9 cellular contexts compared by ENCODE assay signal in the genomic region with DNA sequence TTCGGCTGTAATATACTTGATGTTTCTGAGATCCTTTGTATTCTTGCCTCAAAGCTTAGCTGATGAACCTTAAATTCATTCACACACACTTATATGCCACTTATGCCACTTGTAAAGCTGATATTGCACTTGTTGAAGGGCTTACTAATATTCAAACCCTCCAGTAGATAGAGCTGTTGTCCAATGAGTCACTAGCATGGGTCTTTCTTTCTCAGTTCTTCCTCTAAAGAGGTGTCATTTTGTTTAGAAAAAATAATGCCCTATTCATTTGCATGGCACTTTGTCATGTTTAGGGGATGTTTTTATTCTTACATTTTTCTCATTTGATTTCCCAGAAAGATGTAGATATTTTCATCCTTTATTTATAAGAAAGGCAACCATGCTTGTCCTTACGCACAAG. TPM values are rescaled to one million over a fixed set of nuclear protein-coding genes. Genes with fewer than 3 reads are reported as not detected.
A peak's percentile ranks its signal among the peaks of the same experiment; 100 is the strongest.
DNase-seq lines count a peak whose midpoint lies in the region; ATAC-seq, FAIRE-seq and TF ChIP-seq lines count a peak whose summit lies in the region.
"Had no signal": no experiment of that assay in that cellular context is flagged by ENCODE, and none has a peak within 500 bp of the region (broad histone marks: within the 10 kb centered on the region; RNA-seq: fewer than 3 reads in every experiment).

No MANE protein-coding gene starts in this region.

- intact Hi-C loops in sciatic nerve (cut with DNase I) = no loop called here

- no peak for ATAC-seq in sciatic nerve

- no peak for TF ChIP-seq CTCF in fibroblast of the aortic adventitia (IDR thresholded peaks at IDR 0.05; ENCODE audit: insufficient read depth, low read length)
- no peak for TF ChIP-seq CTCF in D721Med (IDR thresholded peaks at IDR 0.05; ENCODE audit: insufficient read depth, missing control alignments)

- DNase-seq in CD1c-positive myeloid dendritic cell (ENCODE audit: extremely low spot score) (peak; percentile 14), GM18507 (ENCODE audit: extremely low spot score, insufficient read length, low read depth) (no peak), fibroblast of the aortic adventitia (ENCODE audit: low read depth) (peak; percentile 16), cerebellar nuclear complex (lab: John Stamatoyannopoulos, UW) (no peak), D721Med (ENCODE audit: insufficient read length, low spot score) (no peak), sciatic nerve (ENCODE audit: low spot score) (no peak), SIG-M5 (lab: John Stamatoyannopoulos, UW) (no peak)
- DNase-seq in Jurkat, Clone E6-1 (ENCODE audit: low read depth, low spot score) = peak; percentile 8
- DNase-seq: anterior cingulate cortex had no signal

- FAIRE-seq in GM18507 (lab: Jason Lieb, UNC) = peak; percentile 60
- FAIRE-seq in D721Med (lab: Jason Lieb, UNC) = no peak

- no peak overlapping the region for H3K4me3 ChIP-seq in Jurkat, Clone E6-1 (ENCODE audit: low read length)
- H3K4me3 ChIP-seq in fibroblast of the aortic adventitia (ENCODE audit: low read depth, low read length) = no peak overlapping the region

RNA-seq across cellular contexts. Expression of gene MON2, which starts 56.4 kb away (rescaled TPM):
- polyA plus RNA-seq in Jurkat, Clone E6-1 (2012; ENCODE audit: insufficient read depth, insufficient read length) = 18.1 TPM
- total RNA-seq in fibroblast of the aortic adventitia (ENCODE audit: low replicate concordance) (66.1 and 69.1 TPM in 2 replicates), sciatic nerve (101 TPM)

Comparison
In these comparisons a context has a peak if more than half of its experiments do, and no peak if none do; other contexts are left out.
1. DNase-seq: peak in CD1c-positive myeloid dendritic cell (single experiment), Jurkat, Clone E6-1 (single experiment) and fibroblast of the aortic adventitia (single experiment); none in GM18507 (single experiment), cerebellar nuclear complex (0 of 2), D721Med (single experiment), sciatic nerve (single experiment) and SIG-M5 (single experiment).